Comparison of ENCODE assay signal across 19 cellular contexts in the genomic region with DNA sequence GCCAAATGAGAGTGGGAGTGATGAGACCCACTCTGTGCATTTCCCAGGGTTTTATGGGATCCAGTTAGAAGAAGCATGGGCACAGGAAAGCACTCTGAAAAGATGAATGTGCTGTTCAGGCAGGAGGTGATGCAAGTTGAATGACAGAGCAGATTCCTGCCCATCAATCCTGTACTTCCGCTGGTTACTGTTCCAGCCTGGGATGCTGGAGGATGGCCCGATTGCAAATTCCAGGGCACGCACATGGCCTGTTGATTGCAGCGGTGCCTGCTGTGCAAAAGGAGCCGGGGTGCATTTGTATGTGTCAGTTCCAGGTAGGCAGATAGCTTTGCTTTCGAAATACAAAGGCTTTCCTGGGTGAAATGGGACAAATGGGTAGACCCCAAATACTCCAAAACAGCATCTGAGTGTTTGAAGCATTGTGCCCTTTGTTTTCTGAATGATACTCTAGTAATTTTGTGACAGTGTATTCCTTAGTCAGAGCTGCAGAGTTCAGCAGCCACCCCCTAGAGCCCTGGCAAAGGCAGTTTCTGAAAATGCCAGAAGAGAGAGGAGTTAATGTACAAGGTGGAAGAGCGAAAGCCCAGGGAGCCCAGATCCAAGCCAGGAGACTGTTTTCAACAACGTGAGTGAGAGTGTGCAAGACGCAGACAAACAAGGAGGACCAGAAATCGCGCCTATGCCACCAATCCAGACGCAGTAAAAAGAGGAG.
A peak's percentile ranks its signal among the peaks of the same experiment; 100 is the strongest.
DNase-seq lines count a peak whose midpoint lies in the region; ATAC-seq, FAIRE-seq and TF ChIP-seq lines count a peak whose summit lies in the region.
"Had no signal": no experiment of that assay in that cellular context is flagged by ENCODE, and none has a peak within 500 bp of the region (broad histone marks: within the 10 kb centered on the region; RNA-seq: fewer than 3 reads in every experiment).

No MANE protein-coding gene starts in this region.

- POLR2A ChIA-PET in K562 (lab: Yijun Ruan, JAX): no interaction called here

- no peak for TF ChIP-seq CTCF in H9 (conservative IDR thresholded peaks at IDR 0.05)
- no peak for TF ChIP-seq CTCF in K562 (IDR thresholded peaks at IDR 0.05 in 2 of 3, conservative IDR thresholded peaks at IDR 0.05 in 1 of 3; ENCODE audit: insufficient read depth in 2 of 3, low read depth in 1 of 3, low read length in 3 of 3)

- TF ChIP-seq RAD21 in K562 (CRISPR knock-in tag; conservative IDR thresholded peaks at IDR 0.05 in 1 of 2, IDR thresholded peaks at IDR 0.05 in 1 of 2): no peak

- H3K27me3 ChIP-seq in H9 (ENCODE audit: insufficient read depth, low read length) (no peaks in the 10 kb centered on the region), K562 (ENCODE audit: control insufficient read depth in 2 of 2, insufficient read depth in 2 of 2, low read length in 2 of 2) (no peaks in the 10 kb centered on the region)

- no peak overlapping the region for H3K4ac ChIP-seq in H9 (ENCODE audit: low read depth, low read length)

- no peak overlapping the region for H3K4me3 ChIP-seq in K562

- H2BK15ac ChIP-seq in H9 (ENCODE audit: low read depth, low read length): no peak overlapping the region

- no peak overlapping the region for H3K9ac ChIP-seq in H9 (ENCODE audit: extremely low read depth, insufficient read length, low read length)
- H3K9ac ChIP-seq in K562 (ENCODE audit: insufficient read depth in 1 of 2, low read depth in 2 of 2, low read length in 2 of 2): no peak overlapping the region

- TF ChIP-seq EP300 in K562 (IDR thresholded peaks at IDR 0.05; ENCODE audit: low read length): no peak

- no peak for TF ChIP-seq POLR2A in K562 (conservative IDR thresholded peaks at IDR 0.05)

- no CpG with 5 or more reads among the region's 12 CpGs for WGBS in H9 (ENCODE audit: extremely low coverage, insufficient read length, low lambda C conversion rate)
- 0% methylated on average over 12 of the region's 12 CpGs for WGBS in K562 (ENCODE audit: insufficient coverage, low coverage, missing lambda C conversion rate)

- no peak overlapping the region for H4K8ac ChIP-seq in H9 (replicated peaks; ENCODE audit: insufficient read length, low read depth, low read length)

- FAIRE-seq in K562 (lab: Jason Lieb, UNC): no peak
- FAIRE-seq: G401.6, RCC 7860 had no signal

- H3K36me3 ChIP-seq in K562 (ENCODE audit: control insufficient read depth, insufficient read depth, low read length): no peaks in the 10 kb centered on the region

- H3K4me1 ChIP-seq in H9 (ENCODE audit: insufficient read depth, low read length) (peaks cover 11% of the 10 kb centered on the region), K562 (replicated peaks in 1 of 2; ENCODE audit: control insufficient read depth in 2 of 2, insufficient read depth in 2 of 2, low read length in 2 of 2) (no peaks in the 10 kb centered on the region)

- H3K4me2 ChIP-seq in H9 (ENCODE audit: insufficient read depth, insufficient read length, low read length) (no peak overlapping the region), K562 (ENCODE audit: insufficient read depth, low read length) (no peak overlapping the region)

- H3K27ac ChIP-seq in H9 (ENCODE audit: insufficient read length, low read depth, low read length): no peak overlapping the region
- H3K27ac ChIP-seq in K562 (ENCODE audit: extremely low read depth, low read depth, low read length): no peak overlapping the region

- H3K79me1 ChIP-seq in H9 (ENCODE audit: insufficient read depth, low read depth, low read length, poor library complexity, severe bottlenecking): no peaks in the 10 kb centered on the region

- peak overlapping the region; percentile 51 to 88 (median 73); a peak in 6 of 7 replicates for H3K27ac Mint-ChIP-seq in H9
- H3K27ac Mint-ChIP-seq: B cell; CD4-positive, alpha-beta T cell had no signal

- H3K27me3 Mint-ChIP-seq in H9 (ENCODE audit: low read depth): no peaks in the 10 kb centered on the region
- H3K27me3 Mint-ChIP-seq: CD4-positive, alpha-beta T cell had no signal

- no peaks in the 10 kb centered on the region; a peak in 1 of 7 replicates for H3K36me3 Mint-ChIP-seq in H9 (ENCODE audit: insufficient read depth in 1 of 3, low read depth in 3 of 3)

- CTCF ChIA-PET in K562 (lab: Yijun Ruan, JAX; ENCODE audit: low intra/inter-chr PET ratio): no interaction called here

- H3K9me1 ChIP-seq in K562 (ENCODE audit: control insufficient read depth, insufficient read depth, low read length): no peaks in the 10 kb centered on the region

- in situ Hi-C loops in K562 (cut with MboI): no loop called here

- no peak overlapping the region for H2AK5ac ChIP-seq in H9 (ENCODE audit: insufficient read length, low read length)

- H3K9me3 Mint-ChIP-seq in H9: peaks cover 3% of the 10 kb centered on the region in 2 experiments; a peak in 2 of 5 replicates
- H3K9me3 Mint-ChIP-seq: CD4-positive, alpha-beta T cell had no signal

- no peak overlapping the region for H2BK5ac ChIP-seq in H9 (ENCODE audit: insufficient read length, low read length)

- no peak overlapping the region for H3K14ac ChIP-seq in H9 (ENCODE audit: insufficient read depth, low read length)

- no peaks in the 10 kb centered on the region for H3K23me2 ChIP-seq in H9 (ENCODE audit: insufficient read length, low read depth, low read length, poor library complexity, severe bottlenecking)

- intact Hi-C loops in K562 (cut with micrococcal nuclease): no loop called here

- no peak overlapping the region for H2BK20ac ChIP-seq in H9 (ENCODE audit: low read depth, low read length, poor library complexity, severe bottlenecking)

- H2AFZ ChIP-seq in H9 (ENCODE audit: low read length) (no peak overlapping the region), K562 (ENCODE audit: low read depth, low read length) (no peak overlapping the region)

- no peak overlapping the region for H4K5ac ChIP-seq in H9 (ENCODE audit: insufficient read length, low read depth, low read length)

- H4K91ac ChIP-seq in H9 (ENCODE audit: insufficient read length, low read depth, low read length): no peak overlapping the region

- no peak overlapping the region for H3T11ph ChIP-seq in H9 (ENCODE audit: low read length)

- H3K79me2 ChIP-seq in H9 (ENCODE audit: insufficient read depth, low read length) (no peaks in the 10 kb centered on the region), K562 (ENCODE audit: control insufficient read depth, insufficient read depth, low read length) (no peaks in the 10 kb centered on the region)

- DNase-seq in H9: peak; percentile 45
- no peak for DNase-seq in K562 (ENCODE audit: extremely low read depth in 1 of 4, low spot score in 3 of 4)
- DNase-seq in iPS-NIHi11 (ENCODE audit: low spot score): peak; percentile 42
- DNase-seq in dermis blood vessel endothelial cell: no peak
- no peak for DNase-seq in activated T-cell treated with anti-CD3 and anti-CD28 coated beads for 4 hours
- DNase-seq: CD4-positive, alpha-beta T cell; DMS79; NCI-H1092 treated with DMSO at 0.1 percent for 48 hours; NCI-H2081 treated with DMSO at 0.1 percent for 48 hours; NCI-H510A treated with DMSO at 0.1 percent for 48 hours; SHP77 treated with DMSO at 0.1 percent for 48 hours; T-helper 1 cell had no signal

- ATAC-seq in K562 (no peak), GM21529 (IDR thresholded peaks at IDR 0.05; ENCODE audit: unreplicated experiment) (no peak), HG03565 (IDR thresholded peaks at IDR 0.05; ENCODE audit: unreplicated experiment) (no peak)
- ATAC-seq: HCT116, SK-N-SH treated with all-trans-retinoic acid at 6 μM for 48 hours had no signal

- no peak overlapping the region for H3K18ac ChIP-seq in H9 (ENCODE audit: insufficient read length, low read depth, low read length)

- H3K23ac ChIP-seq in H9 (ENCODE audit: insufficient read length, low read depth, low read length): no peak overlapping the region

- H3K9me3 ChIP-seq in H9 (ENCODE audit: control insufficient read depth, low read depth, low read length) (no peaks in the 10 kb centered on the region), K562 (replicated peaks; ENCODE audit: control insufficient read depth, insufficient read depth, low read depth, low read length) (no peaks in the 10 kb centered on the region)

- H3K4me1 Mint-ChIP-seq in H9: peaks cover 36 to 45% of the 10 kb centered on the region in 2 experiments
- H3K4me1 Mint-ChIP-seq: B cell had no signal

- no TSS peak for BruUV-seq in K562 (replicated peaks; lab: Mats Ljungman, UMichigan)

- H3K4me3 Mint-ChIP-seq in H9: peak overlapping the region in 1 of 2 experiments; percentile 33; a peak in 3 of 5 replicates
- H3K4me3 Mint-ChIP-seq: B cell; CD4-positive, alpha-beta T cell had no signal

- no peak overlapping the region for H3K56ac ChIP-seq in H9 (ENCODE audit: insufficient read length, low read depth, low read length)

- H2BK120ac ChIP-seq in H9 (ENCODE audit: low read depth, low read length, poor library complexity, severe bottlenecking): no peak overlapping the region

- H2BK12ac ChIP-seq in H9 (ENCODE audit: insufficient read length, low read depth, low read length): no peak overlapping the region

- no peaks in the 10 kb centered on the region for H4K20me1 ChIP-seq in H9 (ENCODE audit: control insufficient read depth, insufficient read depth, insufficient read length)
- H4K20me1 ChIP-seq in K562 (replicated peaks; ENCODE audit: control insufficient read depth, insufficient read depth, low read length): no peaks in the 10 kb centered on the region

TF ChIP-seq in K562, 482 proteins besides CTCF, POLR2A, EP300 and RAD21 (continues in another document):
- TF ChIP-seq NCOA1 (IDR thresholded peaks at IDR 0.05; ENCODE audit: low read depth) (no peak), ZBTB7A (IDR thresholded peaks at IDR 0.05; ENCODE audit: borderline replicate concordance, control insufficient read depth, low read depth, low read length) (no peak), NFE2 (IDR thresholded peaks at IDR 0.05; ENCODE audit: low read depth) (0 out of 2 replicates have a peak, but pooled peaks have one; percentile 12), SAFB2 (IDR thresholded peaks at IDR 0.05; ENCODE audit: borderline replicate concordance, low read depth, low read length, severe bottlenecking) (no peak)
- TF ChIP-seq, protein P1, sequence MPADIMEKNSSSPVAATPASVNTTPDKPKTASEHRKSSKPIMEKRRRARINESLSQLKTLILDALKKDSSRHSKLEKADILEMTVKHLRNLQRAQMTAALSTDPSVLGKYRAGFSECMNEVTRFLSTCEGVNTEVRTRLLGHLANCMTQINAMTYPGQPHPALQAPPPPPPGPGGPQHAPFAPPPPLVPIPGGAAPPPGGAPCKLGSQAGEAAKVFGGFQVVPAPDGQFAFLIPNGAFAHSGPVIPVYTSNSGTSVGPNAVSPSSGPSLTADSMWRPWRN (IDR thresholded peaks at IDR 0.05; ENCODE audit: low read depth): no peak

Comparison
In these comparisons a context has a peak if more than half of its experiments do, and no peak if none do; other contexts are left out.
1. DNase-seq: peak in H9 (single experiment) and iPS-NIHi11 (single experiment); none in K562 (0 of 4), dermis blood vessel endothelial cell (single experiment) and activated T-cell treated with anti-CD3 and anti-CD28 coated beads for 4 hours (single experiment).